In genomic region chr6:88238065-88238464, GRCh38 we compare ENCODE assay signal across 8 cellular contexts.
DNase-seq lines count a peak whose midpoint lies in the region; ATAC-seq and TF ChIP-seq lines count a peak whose summit lies in the region.

No MANE protein-coding gene starts in this region.

- H3K9me3 Mint-ChIP-seq in activated CD4-positive, alpha-beta memory T cell treated with anti-CD3 and anti-CD28 coated beads for 36 hours: peaks cover 8% of the 10 kb centered on the region
- no peaks in the 10 kb centered on the region for H3K9me3 Mint-ChIP-seq in activated CD4-positive, alpha-beta memory T cell treated with anti-CD3 and anti-CD28 coated beads, Interleukin-2, amount 10 ng/mL, durations not matched to agents 7 days and 5 days
- H3K9me3 Mint-ChIP-seq in activated T-helper 17 cell treated with anti-CD3 and anti-CD28 coated beads, Interleukin-2, amount 50 U/mL, for 72 hours: peaks cover 3% of the 10 kb centered on the region
- peaks cover 14% of the 10 kb centered on the region for H3K9me3 Mint-ChIP-seq in nephron progenitor cell
- peaks cover 7% of the 10 kb centered on the region for H3K9me3 Mint-ChIP-seq in T-helper 2 cell treated with Interferon-gamma antibody and Interleukin-4, amounts not matched to agents 5 μg/mL and 100 μg/mL, for 36 hours

- intact Hi-C loops in activated CD4-positive, alpha-beta memory T cell treated with anti-CD3 and anti-CD28 coated beads for 36 hours (cut with micrococcal nuclease): loop anchor here (1.0 kb wide), 1 partner anchor 309 kb away; no protein-coding TSS in a partner anchor

- CTCF ChIA-PET in activated CD4-positive, alpha-beta memory T cell treated with anti-CD3 and anti-CD28 coated beads for 36 hours (lab: Charles Lee): interaction anchor here (0.6 to 1.7 kb wide), 4 partner anchors 8 to 845 kb away, joined by 3 to 5 read pairs (median 4); no protein-coding TSS in a partner anchor
- CTCF ChIA-PET in activated CD4-positive, alpha-beta memory T cell treated with anti-CD3 and anti-CD28 coated beads, Interleukin-2, amount 10 ng/mL, durations not matched to agents 7 days and 5 days (lab: Charles Lee): no interaction called here

- H3K4me3 Mint-ChIP-seq in activated CD4-positive, alpha-beta memory T cell treated with anti-CD3 and anti-CD28 coated beads for 36 hours: no peak overlapping the region
- no peak overlapping the region for H3K4me3 Mint-ChIP-seq in activated CD4-positive, alpha-beta memory T cell treated with anti-CD3 and anti-CD28 coated beads, Interleukin-2, amount 10 ng/mL, durations not matched to agents 7 days and 5 days
- H3K4me3 Mint-ChIP-seq in activated T-helper 17 cell treated with anti-CD3 and anti-CD28 coated beads, Interleukin-2, amount 50 U/mL, for 72 hours: no peak overlapping the region
- no peak overlapping the region for H3K4me3 Mint-ChIP-seq in nephron progenitor cell
- H3K4me3 Mint-ChIP-seq in T-helper 2 cell treated with Interferon-gamma antibody and Interleukin-4, amounts not matched to agents 5 μg/mL and 100 μg/mL, for 36 hours: no peak overlapping the region

- H3K27ac Mint-ChIP-seq in activated CD4-positive, alpha-beta memory T cell treated with anti-CD3 and anti-CD28 coated beads for 36 hours: no peak overlapping the region
- H3K27ac Mint-ChIP-seq in activated CD4-positive, alpha-beta memory T cell treated with anti-CD3 and anti-CD28 coated beads, Interleukin-2, amount 10 ng/mL, durations not matched to agents 7 days and 5 days: no peak overlapping the region
- no peak overlapping the region for H3K27ac Mint-ChIP-seq in activated T-helper 17 cell treated with anti-CD3 and anti-CD28 coated beads, Interleukin-2, amount 50 U/mL, for 72 hours
- no peak overlapping the region for H3K27ac Mint-ChIP-seq in nephron progenitor cell
- no peak overlapping the region for H3K27ac Mint-ChIP-seq in T-helper 2 cell treated with Interferon-gamma antibody and Interleukin-4, amounts not matched to agents 5 μg/mL and 100 μg/mL, for 36 hours

- POLR2A ChIA-PET in activated CD4-positive, alpha-beta memory T cell treated with anti-CD3 and anti-CD28 coated beads for 36 hours (lab: Charles Lee): no interaction called here
- POLR2A ChIA-PET in activated CD4-positive, alpha-beta memory T cell treated with anti-CD3 and anti-CD28 coated beads, Interleukin-2, amount 10 ng/mL, durations not matched to agents 7 days and 5 days (lab: Charles Lee): no interaction called here

- H3K4me1 Mint-ChIP-seq in activated CD4-positive, alpha-beta memory T cell treated with anti-CD3 and anti-CD28 coated beads for 36 hours (ENCODE audit: low read depth): no peaks in the 10 kb centered on the region
- H3K4me1 Mint-ChIP-seq in activated CD4-positive, alpha-beta memory T cell treated with anti-CD3 and anti-CD28 coated beads, Interleukin-2, amount 10 ng/mL, durations not matched to agents 7 days and 5 days: no peaks in the 10 kb centered on the region
- H3K4me1 Mint-ChIP-seq in activated T-helper 17 cell treated with anti-CD3 and anti-CD28 coated beads, Interleukin-2, amount 50 U/mL, for 72 hours: no peaks in the 10 kb centered on the region
- no peaks in the 10 kb centered on the region for H3K4me1 Mint-ChIP-seq in nephron progenitor cell
- H3K4me1 Mint-ChIP-seq in T-helper 2 cell treated with Interferon-gamma antibody and Interleukin-4, amounts not matched to agents 5 μg/mL and 100 μg/mL, for 36 hours (ENCODE audit: low read depth): no peaks in the 10 kb centered on the region

- TF ChIP-seq CTCF in nephron progenitor cell (IDR thresholded peaks at IDR 0.05): peak; percentile 52

- peak; percentile 63 for ATAC-seq in HG03108 (IDR thresholded peaks at IDR 0.05; ENCODE audit: unreplicated experiment)
- ATAC-seq in activated T-helper 17 cell treated with anti-CD3 and anti-CD28 coated beads, Interleukin-2, amount 50 U/mL, for 72 hours (replicated peaks): peak; percentile 23

- DNase-seq in activated CD4-positive, alpha-beta memory T cell treated with anti-CD3 and anti-CD28 coated beads for 36 hours: peak; percentile 9
- DNase-seq in activated CD4-positive, alpha-beta memory T cell treated with anti-CD3 and anti-CD28 coated beads, Interleukin-2, amount 10 ng/mL, durations not matched to agents 7 days and 5 days: no peak
- peak; percentile 26 for DNase-seq in nephron progenitor cell
- DNase-seq in superior temporal gyrus (ENCODE audit: extremely low spot score): no peak
- DNase-seq in T-helper 2 cell treated with Interferon-gamma antibody and Interleukin-4, amounts not matched to agents 5 μg/mL and 100 μg/mL, for 36 hours (ENCODE audit: low spot score): no peak
- no peak for DNase-seq in NCI-H2196 (lab: John Stamatoyannopoulos, UW; ENCODE audit: unreplicated experiment)

- peaks cover 2% of the 10 kb centered on the region for H3K27me3 Mint-ChIP-seq in activated CD4-positive, alpha-beta memory T cell treated with anti-CD3 and anti-CD28 coated beads for 36 hours
- no peaks in the 10 kb centered on the region for H3K27me3 Mint-ChIP-seq in activated CD4-positive, alpha-beta memory T cell treated with anti-CD3 and anti-CD28 coated beads, Interleukin-2, amount 10 ng/mL, durations not matched to agents 7 days and 5 days
- H3K27me3 Mint-ChIP-seq in activated T-helper 17 cell treated with anti-CD3 and anti-CD28 coated beads, Interleukin-2, amount 50 U/mL, for 72 hours: peaks cover 3% of the 10 kb centered on the region
- H3K27me3 Mint-ChIP-seq in nephron progenitor cell (ENCODE audit: low read depth, poor library complexity): peaks cover 7% of the 10 kb centered on the region
- no peaks in the 10 kb centered on the region for H3K27me3 Mint-ChIP-seq in T-helper 2 cell treated with Interferon-gamma antibody and Interleukin-4, amounts not matched to agents 5 μg/mL and 100 μg/mL, for 36 hours (ENCODE audit: low read depth)

- no peaks in the 10 kb centered on the region for H3K36me3 Mint-ChIP-seq in activated CD4-positive, alpha-beta memory T cell treated with anti-CD3 and anti-CD28 coated beads for 36 hours
- H3K36me3 Mint-ChIP-seq in activated CD4-positive, alpha-beta memory T cell treated with anti-CD3 and anti-CD28 coated beads, Interleukin-2, amount 10 ng/mL, durations not matched to agents 7 days and 5 days (ENCODE audit: low read depth): no peaks in the 10 kb centered on the region
- no peaks in the 10 kb centered on the region for H3K36me3 Mint-ChIP-seq in activated T-helper 17 cell treated with anti-CD3 and anti-CD28 coated beads, Interleukin-2, amount 50 U/mL, for 72 hours (ENCODE audit: low read depth)
- H3K36me3 Mint-ChIP-seq in nephron progenitor cell (ENCODE audit: low read depth): no peaks in the 10 kb centered on the region
- no peaks in the 10 kb centered on the region for H3K36me3 Mint-ChIP-seq in T-helper 2 cell treated with Interferon-gamma antibody and Interleukin-4, amounts not matched to agents 5 μg/mL and 100 μg/mL, for 36 hours (ENCODE audit: low read depth)

Comparison
In these comparisons a context has a peak if more than half of its experiments do, and no peak if none do; other contexts are left out.
1. DNase-seq: peak in activated CD4-positive, alpha-beta memory T cell treated with anti-CD3 and anti-CD28 coated beads for 36 hours (single experiment) and nephron progenitor cell (single experiment); none in activated CD4-positive, alpha-beta memory T cell treated with anti-CD3 and anti-CD28 coated beads, Interleukin-2, amount 10 ng/mL, durations not matched to agents 7 days and 5 days (single experiment), superior temporal gyrus (single experiment), T-helper 2 cell treated with Interferon-gamma antibody and Interleukin-4, amounts not matched to agents 5 μg/mL and 100 μg/mL, for 36 hours (single experiment) and NCI-H2196 (single experiment).